1 cellular context compared by ENCODE assay signal in the genomic region with DNA sequence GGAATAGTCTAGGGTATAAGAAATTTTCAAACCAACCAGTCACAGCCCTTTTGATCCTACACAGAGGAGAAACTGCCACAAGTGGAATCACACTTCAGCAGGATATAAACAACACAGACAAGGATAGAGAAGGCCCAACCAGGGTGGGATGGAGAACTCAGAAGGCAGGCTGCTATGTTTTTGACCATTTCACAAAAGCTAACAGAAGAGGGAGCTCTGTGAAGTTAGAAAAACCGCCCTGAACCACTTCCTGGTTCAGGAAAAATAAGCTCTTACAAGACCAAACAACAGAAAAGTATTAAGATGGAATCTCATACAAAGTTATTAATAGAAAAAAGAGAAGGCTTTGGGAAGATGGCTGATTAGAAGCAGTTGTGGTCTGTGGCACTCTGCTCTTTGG.
TF ChIP-seq lines count a peak whose summit lies in the region.

No MANE protein-coding gene starts in this region.

TF ChIP-seq in GM23338, 12 proteins besides CTCF, POLR2A, EP300 and RAD21 (continued from another document):
- TF ChIP-seq, protein P1, sequence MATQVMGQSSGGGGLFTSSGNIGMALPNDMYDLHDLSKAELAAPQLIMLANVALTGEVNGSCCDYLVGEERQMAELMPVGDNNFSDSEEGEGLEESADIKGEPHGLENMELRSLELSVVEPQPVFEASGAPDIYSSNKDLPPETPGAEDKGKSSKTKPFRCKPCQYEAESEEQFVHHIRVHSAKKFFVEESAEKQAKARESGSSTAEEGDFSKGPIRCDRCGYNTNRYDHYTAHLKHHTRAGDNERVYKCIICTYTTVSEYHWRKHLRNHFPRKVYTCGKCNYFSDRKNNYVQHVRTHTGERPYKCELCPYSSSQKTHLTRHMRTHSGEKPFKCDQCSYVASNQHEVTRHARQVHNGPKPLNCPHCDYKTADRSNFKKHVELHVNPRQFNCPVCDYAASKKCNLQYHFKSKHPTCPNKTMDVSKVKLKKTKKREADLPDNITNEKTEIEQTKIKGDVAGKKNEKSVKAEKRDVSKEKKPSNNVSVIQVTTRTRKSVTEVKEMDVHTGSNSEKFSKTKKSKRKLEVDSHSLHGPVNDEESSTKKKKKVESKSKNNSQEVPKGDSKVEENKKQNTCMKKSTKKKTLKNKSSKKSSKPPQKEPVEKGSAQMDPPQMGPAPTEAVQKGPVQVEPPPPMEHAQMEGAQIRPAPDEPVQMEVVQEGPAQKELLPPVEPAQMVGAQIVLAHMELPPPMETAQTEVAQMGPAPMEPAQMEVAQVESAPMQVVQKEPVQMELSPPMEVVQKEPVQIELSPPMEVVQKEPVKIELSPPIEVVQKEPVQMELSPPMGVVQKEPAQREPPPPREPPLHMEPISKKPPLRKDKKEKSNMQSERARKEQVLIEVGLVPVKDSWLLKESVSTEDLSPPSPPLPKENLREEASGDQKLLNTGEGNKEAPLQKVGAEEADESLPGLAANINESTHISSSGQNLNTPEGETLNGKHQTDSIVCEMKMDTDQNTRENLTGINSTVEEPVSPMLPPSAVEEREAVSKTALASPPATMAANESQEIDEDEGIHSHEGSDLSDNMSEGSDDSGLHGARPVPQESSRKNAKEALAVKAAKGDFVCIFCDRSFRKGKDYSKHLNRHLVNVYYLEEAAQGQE (IDR thresholded peaks at IDR 0.05; ENCODE audit: unreplicated experiment): no peak
- TF ChIP-seq JUNB (IDR thresholded peaks at IDR 0.05; ENCODE audit: unreplicated experiment): no peak
- TF ChIP-seq, protein P2, sequence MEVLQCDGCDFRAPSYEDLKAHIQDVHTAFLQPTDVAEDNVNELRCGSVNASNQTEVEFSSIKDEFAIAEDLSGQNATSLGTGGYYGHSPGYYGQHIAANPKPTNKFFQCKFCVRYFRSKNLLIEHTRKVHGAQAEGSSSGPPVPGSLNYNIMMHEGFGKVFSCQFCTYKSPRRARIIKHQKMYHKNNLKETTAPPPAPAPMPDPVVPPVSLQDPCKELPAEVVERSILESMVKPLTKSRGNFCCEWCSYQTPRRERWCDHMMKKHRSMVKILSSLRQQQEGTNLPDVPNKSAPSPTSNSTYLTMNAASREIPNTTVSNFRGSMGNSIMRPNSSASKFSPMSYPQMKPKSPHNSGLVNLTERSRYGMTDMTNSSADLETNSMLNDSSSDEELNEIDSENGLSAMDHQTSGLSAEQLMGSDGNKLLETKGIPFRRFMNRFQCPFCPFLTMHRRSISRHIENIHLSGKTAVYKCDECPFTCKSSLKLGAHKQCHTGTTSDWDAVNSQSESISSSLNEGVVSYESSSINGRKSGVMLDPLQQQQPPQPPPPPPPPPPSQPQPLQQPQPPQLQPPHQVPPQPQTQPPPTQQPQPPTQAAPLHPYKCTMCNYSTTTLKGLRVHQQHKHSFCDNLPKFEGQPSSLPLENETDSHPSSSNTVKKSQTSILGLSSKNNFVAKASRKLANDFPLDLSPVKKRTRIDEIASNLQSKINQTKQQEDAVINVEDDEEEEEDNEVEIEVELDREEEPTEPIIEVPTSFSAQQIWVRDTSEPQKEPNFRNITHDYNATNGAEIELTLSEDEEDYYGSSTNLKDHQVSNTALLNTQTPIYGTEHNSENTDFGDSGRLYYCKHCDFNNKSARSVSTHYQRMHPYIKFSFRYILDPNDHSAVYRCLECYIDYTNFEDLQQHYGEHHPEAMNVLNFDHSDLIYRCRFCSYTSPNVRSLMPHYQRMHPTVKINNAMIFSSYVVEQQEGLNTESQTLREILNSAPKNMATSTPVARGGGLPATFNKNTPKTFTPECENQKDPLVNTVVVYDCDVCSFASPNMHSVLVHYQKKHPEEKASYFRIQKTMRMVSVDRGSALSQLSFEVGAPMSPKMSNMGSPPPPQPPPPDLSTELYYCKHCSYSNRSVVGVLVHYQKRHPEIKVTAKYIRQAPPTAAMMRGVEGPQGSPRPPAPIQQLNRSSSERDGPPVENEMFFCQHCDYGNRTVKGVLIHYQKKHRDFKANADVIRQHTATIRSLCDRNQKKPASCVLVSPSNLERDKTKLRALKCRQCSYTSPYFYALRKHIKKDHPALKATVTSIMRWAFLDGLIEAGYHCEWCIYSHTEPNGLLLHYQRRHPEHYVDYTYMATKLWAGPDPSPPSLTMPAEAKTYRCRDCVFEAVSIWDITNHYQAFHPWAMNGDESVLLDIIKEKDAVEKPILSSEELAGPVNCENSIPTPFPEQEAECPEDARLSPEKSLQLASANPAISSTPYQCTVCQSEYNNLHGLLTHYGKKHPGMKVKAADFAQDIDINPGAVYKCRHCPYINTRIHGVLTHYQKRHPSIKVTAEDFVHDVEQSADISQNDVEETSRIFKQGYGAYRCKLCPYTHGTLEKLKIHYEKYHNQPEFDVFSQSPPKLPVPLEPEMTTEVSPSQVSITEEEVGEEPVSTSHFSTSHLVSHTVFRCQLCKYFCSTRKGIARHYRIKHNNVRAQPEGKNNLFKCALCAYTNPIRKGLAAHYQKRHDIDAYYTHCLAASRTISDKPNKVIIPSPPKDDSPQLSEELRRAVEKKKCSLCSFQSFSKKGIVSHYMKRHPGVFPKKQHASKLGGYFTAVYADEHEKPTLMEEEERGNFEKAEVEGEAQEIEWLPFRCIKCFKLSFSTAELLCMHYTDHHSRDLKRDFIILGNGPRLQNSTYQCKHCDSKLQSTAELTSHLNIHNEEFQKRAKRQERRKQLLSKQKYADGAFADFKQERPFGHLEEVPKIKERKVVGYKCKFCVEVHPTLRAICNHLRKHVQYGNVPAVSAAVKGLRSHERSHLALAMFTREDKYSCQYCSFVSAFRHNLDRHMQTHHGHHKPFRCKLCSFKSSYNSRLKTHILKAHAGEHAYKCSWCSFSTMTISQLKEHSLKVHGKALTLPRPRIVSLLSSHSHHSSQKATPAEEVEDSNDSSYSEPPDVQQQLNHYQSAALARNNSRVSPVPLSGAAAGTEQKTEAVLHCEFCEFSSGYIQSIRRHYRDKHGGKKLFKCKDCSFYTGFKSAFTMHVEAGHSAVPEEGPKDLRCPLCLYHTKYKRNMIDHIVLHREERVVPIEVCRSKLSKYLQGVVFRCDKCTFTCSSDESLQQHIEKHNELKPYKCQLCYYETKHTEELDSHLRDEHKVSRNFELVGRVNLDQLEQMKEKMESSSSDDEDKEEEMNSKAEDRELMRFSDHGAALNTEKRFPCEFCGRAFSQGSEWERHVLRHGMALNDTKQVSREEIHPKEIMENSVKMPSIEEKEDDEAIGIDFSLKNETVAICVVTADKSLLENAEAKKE (CRISPR knock-in tag; IDR thresholded peaks at IDR 0.05): no peak
- TF ChIP-seq CREB1 (CRISPR knock-in tag; IDR thresholded peaks at IDR 0.05; ENCODE audit: low read depth): no peak
- no peak for TF ChIP-seq NANOG (IDR thresholded peaks at IDR 0.05; ENCODE audit: borderline replicate concordance)
- TF ChIP-seq ZNF331 (CRISPR knock-in tag; IDR thresholded peaks at IDR 0.05; ENCODE audit: low read depth): no peak
- TF ChIP-seq POLR2AphosphoS5 (IDR thresholded peaks at IDR 0.05; ENCODE audit: low read depth): no peak
- TF ChIP-seq, protein P3, sequence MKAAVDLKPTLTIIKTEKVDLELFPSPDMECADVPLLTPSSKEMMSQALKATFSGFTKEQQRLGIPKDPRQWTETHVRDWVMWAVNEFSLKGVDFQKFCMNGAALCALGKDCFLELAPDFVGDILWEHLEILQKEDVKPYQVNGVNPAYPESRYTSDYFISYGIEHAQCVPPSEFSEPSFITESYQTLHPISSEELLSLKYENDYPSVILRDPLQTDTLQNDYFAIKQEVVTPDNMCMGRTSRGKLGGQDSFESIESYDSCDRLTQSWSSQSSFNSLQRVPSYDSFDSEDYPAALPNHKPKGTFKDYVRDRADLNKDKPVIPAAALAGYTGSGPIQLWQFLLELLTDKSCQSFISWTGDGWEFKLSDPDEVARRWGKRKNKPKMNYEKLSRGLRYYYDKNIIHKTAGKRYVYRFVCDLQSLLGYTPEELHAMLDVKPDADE (IDR thresholded peaks at IDR 0.05): no peak
- no peak for TF ChIP-seq ZNF114 (CRISPR knock-in tag; IDR thresholded peaks at IDR 0.05)
- TF ChIP-seq EZH2 (IDR thresholded peaks at IDR 0.05; ENCODE audit: low read depth, unreplicated experiment): no peak
